Comparison of ENCODE assay signal across 11 cellular contexts in the genomic region with DNA sequence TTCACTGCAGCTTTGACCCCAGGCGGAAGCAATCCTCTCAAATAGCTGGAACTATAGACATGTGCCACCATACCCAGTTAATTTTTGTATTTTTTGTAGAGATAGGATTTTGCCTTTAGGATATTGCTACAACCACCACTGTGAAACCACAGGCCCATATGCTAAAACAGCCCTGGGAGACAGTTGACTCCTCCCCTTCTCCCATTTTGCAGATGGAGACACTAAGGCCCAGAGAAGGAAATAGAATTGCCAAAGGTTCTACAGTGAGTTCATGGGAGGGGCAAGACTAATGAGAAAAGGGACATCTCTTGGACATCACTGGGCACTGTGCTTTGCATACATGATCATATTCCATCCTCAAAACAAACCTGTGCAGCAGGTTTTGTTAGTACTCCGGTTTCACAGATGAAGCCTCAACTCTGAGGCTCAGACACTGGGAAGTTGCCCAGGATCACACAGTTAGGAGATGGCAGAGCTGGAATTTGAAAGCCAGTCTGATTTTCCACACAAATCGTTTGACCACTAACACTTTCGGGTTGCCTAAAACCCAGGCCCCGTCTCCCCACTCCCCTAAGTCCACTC. TPM values are rescaled to one million over a fixed set of nuclear protein-coding genes. Genes with fewer than 3 reads are reported as not detected.
"Had no signal": no experiment of that assay in that cellular context is flagged by ENCODE, and none has a peak within 500 bp of the region (broad histone marks: within the 10 kb centered on the region; RNA-seq: fewer than 3 reads in every experiment).

No MANE protein-coding gene starts in this region.

RNA-seq across cellular contexts. Expression of gene PAX5, which starts 58.7 kb away (rescaled TPM):
- total RNA-seq: dermis blood vessel endothelial cell, endothelial cell of umbilical vein, epithelial cell of proximal tubule, left ventricle myocardium superior, myocyte, osteocyte, renal cortical epithelial cell, sigmoid colon, skeletal muscle tissue, ureter had no signal
- polyA plus RNA-seq: endothelial cell of umbilical vein, right cardiac atrium had no signal
